Comparison of ENCODE assay signal across 1 cellular context in genomic region chr1:160781914-160782689, GRCh38.
TF ChIP-seq lines count a peak whose summit lies in the region.

No MANE protein-coding gene starts in this region.

TF ChIP-seq in GM23338, 12 proteins besides CTCF, POLR2A, EP300 and RAD21 (continued from another document):
- TF ChIP-seq ZNF462 (CRISPR knock-in tag; IDR thresholded peaks at IDR 0.05) (no peak), EZH2 (IDR thresholded peaks at IDR 0.05; ENCODE audit: low read depth, unreplicated experiment) (no peak), ZNF114 (CRISPR knock-in tag; IDR thresholded peaks at IDR 0.05) (no peak), CREB1 (CRISPR knock-in tag; IDR thresholded peaks at IDR 0.05; ENCODE audit: low read depth) (no peak), POLR2AphosphoS5 (IDR thresholded peaks at IDR 0.05; ENCODE audit: low read depth) (no peak), EZH2phosphoT487 (IDR thresholded peaks at IDR 0.05; ENCODE audit: unreplicated experiment) (no peak), JUNB (IDR thresholded peaks at IDR 0.05; ENCODE audit: unreplicated experiment) (no peak), ETS1 (IDR thresholded peaks at IDR 0.05) (no peak)
